In the genomic region with DNA sequence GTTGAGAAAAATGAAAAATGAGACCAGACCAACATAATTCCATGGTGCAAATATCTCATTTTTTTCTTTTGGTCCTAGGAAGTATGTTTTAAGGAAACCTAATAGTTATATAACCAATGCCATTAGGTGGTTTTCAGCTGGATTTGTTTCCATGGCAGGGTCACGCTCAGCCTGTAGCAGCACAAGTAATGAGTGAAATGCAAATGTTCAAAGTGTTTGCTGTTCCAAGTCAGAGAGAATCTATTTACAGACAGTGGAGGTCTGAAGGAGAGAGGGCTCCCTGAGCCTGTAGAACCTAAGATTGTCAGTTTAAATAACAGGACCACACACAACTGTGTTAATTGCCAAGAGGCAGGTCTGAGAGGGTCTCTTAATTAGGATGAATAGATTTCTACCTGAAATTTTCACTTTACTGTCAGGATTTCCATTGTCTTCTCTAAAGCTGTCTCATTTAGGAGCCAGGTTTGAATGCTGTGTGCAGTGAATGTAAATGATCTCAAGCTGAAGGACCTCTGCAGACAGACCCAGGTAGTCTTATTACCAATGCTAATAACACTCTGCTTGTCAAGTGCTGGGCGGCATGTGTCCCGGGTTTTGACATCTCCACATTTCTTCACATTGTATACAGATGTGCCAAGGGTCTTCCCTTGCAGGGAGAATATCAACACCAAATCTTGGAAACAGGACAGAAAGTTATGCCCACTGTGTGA, we compare ENCODE assay signal across 20 cellular contexts.
A peak's percentile ranks its signal among the peaks of the same experiment; 100 is the strongest.
DNase-seq lines count a peak whose midpoint lies in the region; ATAC-seq and TF ChIP-seq lines count a peak whose summit lies in the region.
"Had no signal": no experiment of that assay in that cellular context is flagged by ENCODE, and none has a peak within 500 bp of the region (broad histone marks: within the 10 kb centered on the region; RNA-seq: fewer than 3 reads in every experiment).

No MANE protein-coding gene starts in this region.

- no peak overlapping the region for H3K27ac ChIP-seq in H9 (ENCODE audit: insufficient read length, low read depth, low read length)
- H3K27ac ChIP-seq in left ventricle myocardium inferior (replicated peaks) = no peak overlapping the region
- H3K27ac ChIP-seq in PC-3 (ENCODE audit: low read length) = no peak overlapping the region
- H3K27ac ChIP-seq: C4-2B had no signal

- no TSS peak for BruUV-seq in PC-3 (replicated peaks; lab: Mats Ljungman, UMichigan)

- H4K5ac ChIP-seq in H9 (ENCODE audit: insufficient read length, low read depth, low read length) = no peak overlapping the region

- no peak overlapping the region for H3K56ac ChIP-seq in H9 (ENCODE audit: insufficient read length, low read depth, low read length)

- no peak overlapping the region for H2BK120ac ChIP-seq in H9 (ENCODE audit: low read depth, low read length, poor library complexity, severe bottlenecking)

- H4K8ac ChIP-seq in H9 (replicated peaks; ENCODE audit: insufficient read length, low read depth, low read length) = no peak overlapping the region

- H3K36me3 ChIP-seq in endocrine pancreas (ENCODE audit: control insufficient read depth, insufficient read depth, low read length) = no peaks in the 10 kb centered on the region
- H3K36me3 ChIP-seq in left ventricle myocardium inferior = no peaks in the 10 kb centered on the region
- no peaks in the 10 kb centered on the region for H3K36me3 ChIP-seq in PC-3 (ENCODE audit: low read depth, low read length)
- H3K36me3 ChIP-seq: MG63 had no signal

- DNase-seq in Ammon's horn (ENCODE audit: low spot score) (peak; percentile 29), H9 (no peak), nephron progenitor cell (no peak), MV-4-11 (lab: John Stamatoyannopoulos, UW) (no peak), left ventricle myocardium inferior (no peak), PC-3 (no peak)
- no peak for DNase-seq in stimulated activated naive CD8-positive, alpha-beta T cell treated with anti-CD3 and anti-CD28 coated beads, Interleukin-15, Interleukin-2, amounts not matched to agents 100 U/mL and 50 U/mL, for 24 hours
- DNase-seq: H7, IMR-90, Karpas-422, MG63, NCI-H1105, NCI-H187 treated with DMSO at 0.1 percent for 48 hours, NCI-H2171, NCI-H446 treated with DMSO at 0.1 percent for 48 hours, OCI-M1, RPMI8226, SIG-M5 had no signal

- CTCF ChIA-PET in PC-3 (lab: Charles Lee) = no interaction called here

- H3K9me3 ChIP-seq in H9 (ENCODE audit: control insufficient read depth, low read depth, low read length) = no peaks in the 10 kb centered on the region
- H3K9me3 ChIP-seq in endocrine pancreas (ENCODE audit: control insufficient read depth, low read length) = no peaks in the 10 kb centered on the region
- H3K9me3 ChIP-seq in left ventricle myocardium inferior (replicated peaks) = no peaks in the 10 kb centered on the region
- H3K9me3 ChIP-seq in PC-3 (ENCODE audit: low read length) = no peaks in the 10 kb centered on the region
- H3K9me3 ChIP-seq: MG63 had no signal

- no peak overlapping the region for H3K4me3 Mint-ChIP-seq in H9
- no peak overlapping the region for H3K4me3 Mint-ChIP-seq in nephron progenitor cell

- H4K20me1 ChIP-seq in H9 (ENCODE audit: control insufficient read depth, insufficient read depth, insufficient read length) (no peaks in the 10 kb centered on the region), PC-3 (ENCODE audit: low read length) (no peaks in the 10 kb centered on the region)

- no peaks in the 10 kb centered on the region for H3K23me2 ChIP-seq in H9 (ENCODE audit: insufficient read length, low read depth, low read length, poor library complexity, severe bottlenecking)

- no peak overlapping the region for H3K4ac ChIP-seq in H9 (ENCODE audit: low read depth, low read length)

- H3K36me3 Mint-ChIP-seq in H9 (ENCODE audit: insufficient read depth in 1 of 3, low read depth in 3 of 3) (peaks cover 0 to 13% (median 2%) of the 10 kb centered on the region in 3 experiments; a peak in 3 of 7 replicates), nephron progenitor cell (ENCODE audit: low read depth) (no peaks in the 10 kb centered on the region)

- H3K4me1 ChIP-seq in H9 (ENCODE audit: insufficient read depth, low read length) (peaks cover 9% of the 10 kb centered on the region; the same call in 1 of the 2 replicates), endocrine pancreas (ENCODE audit: control insufficient read depth, insufficient read depth, low read length) (peaks cover 29% of the 10 kb centered on the region), left ventricle myocardium inferior (no peaks in the 10 kb centered on the region), PC-3 (ENCODE audit: insufficient read depth, low read length) (no peaks in the 10 kb centered on the region; the same call in 1 of the 2 replicates)

- H2AK5ac ChIP-seq in H9 (ENCODE audit: insufficient read length, low read length) = no peak overlapping the region

- TF ChIP-seq CTCF in H9 (conservative IDR thresholded peaks at IDR 0.05) (no peak), nephron progenitor cell (IDR thresholded peaks at IDR 0.05) (no peak), left ventricle myocardium inferior (IDR thresholded peaks at IDR 0.05; ENCODE audit: borderline replicate concordance) (no peak), PC-3 (conservative IDR thresholded peaks at IDR 0.05; ENCODE audit: low read depth, low read length) (no peak)

- no peaks in the 10 kb centered on the region for H3K79me1 ChIP-seq in H9 (ENCODE audit: insufficient read depth, low read depth, low read length, poor library complexity, severe bottlenecking)

- H3K4me3 ChIP-seq in endocrine pancreas (ENCODE audit: control insufficient read depth, insufficient read depth, low read length) (peak overlapping the region; percentile 12), left ventricle myocardium inferior (no peak overlapping the region), PC-3 (ENCODE audit: low read length) (no peak overlapping the region)
- H3K4me3 ChIP-seq: MG63 had no signal

- intact Hi-C loops in left ventricle myocardium inferior (cut with micrococcal nuclease) (no loop called here), PC-3 (cut with micrococcal nuclease) (no loop called here)

- H3F3A ChIP-seq in PC-3 (ENCODE audit: low read length, unreplicated experiment) = no peaks in the 10 kb centered on the region

- H3K9me2 ChIP-seq in PC-3 (replicated peaks; ENCODE audit: low read length) = no peaks in the 10 kb centered on the region

- H3K79me2 ChIP-seq in H9 (ENCODE audit: insufficient read depth, low read length) (no peaks in the 10 kb centered on the region), PC-3 (ENCODE audit: low read length) (no peaks in the 10 kb centered on the region)

- peak overlapping the region; percentile 12 to 65 (median 28); a peak in 2 of 7 replicates for H3K27ac Mint-ChIP-seq in H9
- peak overlapping the region; percentile 24 for H3K27ac Mint-ChIP-seq in nephron progenitor cell

- no peak overlapping the region for H2BK15ac ChIP-seq in H9 (ENCODE audit: low read depth, low read length)

- POLR2A ChIA-PET in PC-3 (lab: Charles Lee; ENCODE audit: unreplicated experiment) = no interaction called here

- H2AFZ ChIP-seq in H9 (ENCODE audit: low read length) (no peak overlapping the region), PC-3 (ENCODE audit: low read length) (no peak overlapping the region)

- H3K4me1 Mint-ChIP-seq in H9 (peaks cover 38 to 50% of the 10 kb centered on the region in 2 experiments), nephron progenitor cell (peaks cover 26% of the 10 kb centered on the region)

- peaks cover 5% of the 10 kb centered on the region in 2 experiments; a peak in 1 of 5 replicates for H3K9me3 Mint-ChIP-seq in H9
- no peaks in the 10 kb centered on the region for H3K9me3 Mint-ChIP-seq in nephron progenitor cell

- no peaks in the 10 kb centered on the region for H3K27me3 Mint-ChIP-seq in H9 (ENCODE audit: low read depth)
- H3K27me3 Mint-ChIP-seq in nephron progenitor cell (ENCODE audit: low read depth, poor library complexity) = no peaks in the 10 kb centered on the region

- no peak overlapping the region for H3T11ph ChIP-seq in H9 (ENCODE audit: low read length)

- H2BK20ac ChIP-seq in H9 (ENCODE audit: low read depth, low read length, poor library complexity, severe bottlenecking) = no peak overlapping the region

- no peak overlapping the region for H4K91ac ChIP-seq in H9 (ENCODE audit: insufficient read length, low read depth, low read length)

- no peak overlapping the region for H3K18ac ChIP-seq in H9 (ENCODE audit: insufficient read length, low read depth, low read length)

- no peak overlapping the region for H3K4me2 ChIP-seq in H9 (ENCODE audit: insufficient read depth, insufficient read length, low read length)
- no peak overlapping the region for H3K4me2 ChIP-seq in PC-3 (ENCODE audit: low read length)

- WGBS in H9 (ENCODE audit: extremely low coverage, insufficient read length, low lambda C conversion rate) = no CpG with 5 or more reads among the region's 3 CpGs

- no peak overlapping the region for H3K23ac ChIP-seq in H9 (ENCODE audit: insufficient read length, low read depth, low read length)

- H3K27me3 ChIP-seq in H9 (ENCODE audit: insufficient read depth, low read length) (no peaks in the 10 kb centered on the region), endocrine pancreas (ENCODE audit: control insufficient read depth, insufficient read depth, low read length) (no peaks in the 10 kb centered on the region), left ventricle myocardium inferior (ENCODE audit: low read depth) (no peaks in the 10 kb centered on the region), PC-3 (ENCODE audit: low read length) (no peaks in the 10 kb centered on the region)
- H3K27me3 ChIP-seq: MG63 had no signal

- H2BK5ac ChIP-seq in H9 (ENCODE audit: insufficient read length, low read length) = no peak overlapping the region

- H3K9ac ChIP-seq in H9 (ENCODE audit: extremely low read depth, insufficient read length, low read length) = no peak overlapping the region
- H3K9ac ChIP-seq in endocrine pancreas (ENCODE audit: control insufficient read depth, insufficient read depth, low read length) = no peak overlapping the region
- H3K9ac ChIP-seq in PC-3 (ENCODE audit: low read length) = no peak overlapping the region

- no peak overlapping the region for H2BK12ac ChIP-seq in H9 (ENCODE audit: insufficient read length, low read depth, low read length)

- ATAC-seq in stimulated activated naive CD8-positive, alpha-beta T cell treated with anti-CD3 and anti-CD28 coated beads, Interleukin-15, Interleukin-2, amounts not matched to agents 100 U/mL and 50 U/mL, for 24 hours = no peak
- no peak for ATAC-seq in PC-3

- no peak overlapping the region for H3K14ac ChIP-seq in H9 (ENCODE audit: insufficient read depth, low read length)
